Comparison of ENCODE assay signal across 20 cellular contexts in the genomic region with DNA sequence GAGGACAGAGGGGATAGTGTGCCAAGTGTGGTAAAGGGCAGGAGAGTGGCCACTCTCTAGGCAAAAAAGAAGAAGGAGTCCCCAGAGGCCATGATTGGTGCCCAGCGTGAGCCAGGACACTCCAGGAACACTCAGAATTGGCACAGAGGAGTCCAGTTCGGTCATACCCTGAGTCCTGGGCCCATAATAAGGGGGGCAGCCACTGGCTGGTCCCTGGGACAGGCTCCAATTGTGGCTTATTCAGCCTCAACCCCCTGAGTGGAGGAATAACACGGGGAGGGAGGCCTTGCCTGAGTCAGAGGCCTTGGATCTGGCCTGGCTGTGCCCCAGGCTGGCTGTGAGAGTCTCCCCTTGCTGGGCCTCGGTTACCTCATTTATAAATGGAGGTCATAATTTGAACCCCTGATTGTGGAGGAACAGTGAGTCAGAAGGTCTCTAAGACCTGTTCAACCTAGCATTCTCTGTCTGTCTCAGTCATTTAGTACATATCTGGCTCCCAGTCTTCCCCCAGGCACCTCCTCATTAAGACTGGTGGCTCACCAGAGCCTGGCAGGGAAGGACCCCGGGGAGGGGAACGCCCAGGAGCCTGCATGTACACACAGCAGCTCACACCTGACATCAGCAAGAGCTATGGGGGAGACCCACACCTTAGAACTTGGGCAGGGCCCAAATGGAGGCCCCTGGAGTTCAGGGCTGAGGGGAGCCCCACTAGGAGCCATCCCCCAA.
DNase-seq lines count a peak whose midpoint lies in the region; ATAC-seq, FAIRE-seq and TF ChIP-seq lines count a peak whose summit lies in the region.
"Had no signal": no experiment of that assay in that cellular context is flagged by ENCODE, and none has a peak within 500 bp of the region (broad histone marks: within the 10 kb centered on the region; RNA-seq: fewer than 3 reads in every experiment).

No MANE protein-coding gene starts in this region.

- peaks cover 34% of the 10 kb centered on the region for H3K4me1 Mint-ChIP-seq in activated naive CD4-positive, alpha-beta T cell treated with anti-CD3 and anti-CD28 coated beads, Interleukin-2, amount 50 U/mL, for 24 hours

- ATAC-seq in HG02885 (IDR thresholded peaks at IDR 0.05; ENCODE audit: poor library complexity, unreplicated experiment): no peak
- ATAC-seq: activated naive CD4-positive, alpha-beta T cell treated with anti-CD3 and anti-CD28 coated beads, Interleukin-2, amount 50 U/mL, for 72 hours; stimulated activated memory B cell treated with anti-CD40 and anti-IgM and Interleukin-4, amounts not matched to agents 10 μg/mL and 1 μg/mL and 100 μg/mL, for 72 hours had no signal

- no peak overlapping the region for H3K4me3 ChIP-seq in astrocyte of the spinal cord (ENCODE audit: low read depth, low read length)
- H3K4me3 ChIP-seq: PC-9 had no signal

- in situ Hi-C loops in astrocyte of the spinal cord (cut with HindIII; ENCODE audit: low sequenced_read_pairs): no loop called here

- FAIRE-seq in urothelium cell line (lab: Jason Lieb, UNC): no peak
- FAIRE-seq: endometrium, HTR-8/SVneo had no signal

- DNase-seq in activated naive CD4-positive, alpha-beta T cell treated with anti-CD3 and anti-CD28 coated beads, Interleukin-2, amount 50 U/mL, for 16 hours: no peak
- DNase-seq in astrocyte of the spinal cord (ENCODE audit: low read depth, low spot score): peak; percentile 79
- DNase-seq in kidney tubule cell (ENCODE audit: low spot score): peak; percentile 20
- DNase-seq in stromal cell of bone marrow (ENCODE audit: low read depth): peak; percentile 42
- no peak for DNase-seq in effector CD4-positive, alpha-beta T cell
- no peak for DNase-seq in urothelium cell line (ENCODE audit: low spot score)
- DNase-seq: activated CD4-positive, alpha-beta T cell treated with anti-CD3 and anti-CD28 coated beads for 48 hours; DMS 273 treated with DMSO at 0.1 percent for 48 hours; NCI-H1417 treated with DMSO at 0.1 percent for 48 hours; NCI-H774; PC-9; stimulated activated CD4-positive, alpha-beta T cell treated with anti-CD3 and anti-CD28 coated beads, Interleukin-12 subunit alpha, Interleukin-12 subunit beta, amount 100 ng/mL, for 4 hours; trophoblast cell had no signal

- peak overlapping the region; percentile 87 for H3K27ac Mint-ChIP-seq in activated naive CD4-positive, alpha-beta T cell treated with anti-CD3 and anti-CD28 coated beads, Interleukin-2, amount 50 U/mL, for 24 hours
- H3K27ac Mint-ChIP-seq: activated naive CD4-positive, alpha-beta T cell treated with anti-CD3 and anti-CD28 coated beads, Interleukin-2, amount 50 U/mL, for 72 hours had no signal

- H3K9me3 Mint-ChIP-seq in activated naive CD4-positive, alpha-beta T cell treated with anti-CD3 and anti-CD28 coated beads, Interleukin-2, amount 50 U/mL, for 24 hours: no peaks in the 10 kb centered on the region
- H3K9me3 Mint-ChIP-seq: activated naive CD4-positive, alpha-beta T cell treated with anti-CD3 and anti-CD28 coated beads, Interleukin-2, amount 50 U/mL, for 72 hours; central memory CD8-positive, alpha-beta T cell had no signal

- H3K4me3 Mint-ChIP-seq in activated naive CD4-positive, alpha-beta T cell treated with anti-CD3 and anti-CD28 coated beads, Interleukin-2, amount 50 U/mL, for 24 hours: no peak overlapping the region
- H3K4me3 Mint-ChIP-seq: central memory CD8-positive, alpha-beta T cell; stimulated activated memory B cell treated with anti-CD40 and anti-IgM and Interleukin-4, amounts not matched to agents 10 μg/mL and 1 μg/mL and 100 μg/mL, for 72 hours had no signal

- no peaks in the 10 kb centered on the region for H3K36me3 Mint-ChIP-seq in activated naive CD4-positive, alpha-beta T cell treated with anti-CD3 and anti-CD28 coated beads, Interleukin-2, amount 50 U/mL, for 24 hours
- H3K36me3 Mint-ChIP-seq: activated naive CD4-positive, alpha-beta T cell treated with anti-CD3 and anti-CD28 coated beads, Interleukin-2, amount 50 U/mL, for 72 hours; stimulated activated memory B cell treated with anti-CD40 and anti-IgM and Interleukin-4, amounts not matched to agents 10 μg/mL and 1 μg/mL and 100 μg/mL, for 72 hours had no signal

- peaks cover 13% of the 10 kb centered on the region for H3K27me3 Mint-ChIP-seq in activated naive CD4-positive, alpha-beta T cell treated with anti-CD3 and anti-CD28 coated beads, Interleukin-2, amount 50 U/mL, for 24 hours

- TF ChIP-seq CTCF in astrocyte of the spinal cord (IDR thresholded peaks at IDR 0.05; ENCODE audit: low read depth, low read length): no peak

Comparison
In these comparisons a context has a peak if more than half of its experiments do, and no peak if none do; other contexts are left out.
1. DNase-seq: peak in astrocyte of the spinal cord (single experiment), kidney tubule cell (single experiment) and stromal cell of bone marrow (single experiment); none in activated naive CD4-positive, alpha-beta T cell treated with anti-CD3 and anti-CD28 coated beads, Interleukin-2, amount 50 U/mL, for 16 hours (single experiment), effector CD4-positive, alpha-beta T cell (single experiment) and urothelium cell line (single experiment).